Comparison of ENCODE assay signal across 9 cellular contexts in genomic region chr3:12193485-12194165, GRCh38. TPM values are rescaled to one million over a fixed set of nuclear protein-coding genes. Genes with fewer than 3 reads are reported as not detected.
DNase-seq lines count a peak whose midpoint lies in the region; ATAC-seq, FAIRE-seq and TF ChIP-seq lines count a peak whose summit lies in the region.
"Had no signal": no experiment of that assay in that cellular context is flagged by ENCODE, and none has a peak within 500 bp of the region (broad histone marks: within the 10 kb centered on the region; RNA-seq: fewer than 3 reads in every experiment).

No MANE protein-coding gene starts in this region.

- DNase-seq in DMS53 (lab: John Stamatoyannopoulos, UW): peak; percentile 49
- no peak for DNase-seq in DMS53 treated with DMSO at 0.1 percent for 48 hours (lab: John Stamatoyannopoulos, UW; ENCODE audit: unreplicated experiment)
- DNase-seq in NOMO-1 (lab: John Stamatoyannopoulos, UW; ENCODE audit: unreplicated experiment in 2 of 2): peak; percentile 49 to 91
- DNase-seq in bronchial epithelial cell (ENCODE audit: low read depth): peak; percentile 98
- no peak for DNase-seq in NCI-H774 (lab: John Stamatoyannopoulos, UW)

- H3K27me3 ChIP-seq in bronchial epithelial cell (ENCODE audit: control insufficient read depth, insufficient read depth, low read length): no peaks in the 10 kb centered on the region
- no peaks in the 10 kb centered on the region for H3K27me3 ChIP-seq in neutrophil

- H3K4me1 ChIP-seq in neutrophil (ENCODE audit: control insufficient read depth in 1 of 2, insufficient read depth in 1 of 2, low read depth in 1 of 2, low read length in 1 of 2): peaks cover 70 to 71% of the 10 kb centered on the region in 2 experiments

- FAIRE-seq in bronchial epithelial cell (lab: Jason Lieb, UNC): no peak

- no peaks in the 10 kb centered on the region for H3K36me3 ChIP-seq in bronchial epithelial cell (ENCODE audit: control insufficient read depth, insufficient read depth, low read length)
- H3K36me3 ChIP-seq in neutrophil: no peaks in the 10 kb centered on the region

- TF ChIP-seq CTCF in bronchial epithelial cell (IDR thresholded peaks at IDR 0.05; ENCODE audit: insufficient read depth, low read length, severe bottlenecking) (no peak), neutrophil (IDR thresholded peaks at IDR 0.05) (no peak)

- no peaks in the 10 kb centered on the region for H3K9me3 ChIP-seq in neutrophil

- H3K4me3 ChIP-seq in bronchial epithelial cell (ENCODE audit: low read depth, low read length): no peak overlapping the region
- H3K4me3 ChIP-seq in neutrophil (ENCODE audit: low read depth in 1 of 2, low read length in 1 of 2): peak overlapping the region; percentile 20 to 25

- ATAC-seq in HG02642 (IDR thresholded peaks at IDR 0.05; ENCODE audit: poor library complexity, unreplicated experiment): peak; percentile 54
- no peak for ATAC-seq in GM21526 (IDR thresholded peaks at IDR 0.05; ENCODE audit: low FRiP score, unreplicated experiment)

- H3K27ac ChIP-seq in neutrophil: peak overlapping the region; percentile 81
- H3K27ac ChIP-seq: 22Rv1 had no signal

RNA-seq across cellular contexts. Expression of gene TIMP4, which starts 34.9 kb away (rescaled TPM):
- total RNA-seq in bronchial epithelial cell: 1.1 and 2.6 TPM in 2 replicates

Comparison
In these comparisons a context has a peak if more than half of its experiments do, and no peak if none do; other contexts are left out.
1. DNase-seq: peak in DMS53 (single experiment), NOMO-1 (2 of 2) and bronchial epithelial cell (single experiment); none in DMS53 treated with DMSO at 0.1 percent for 48 hours (single experiment) and NCI-H774 (single experiment).